ENCODE assay signal across 8 cellular contexts in genomic region chr19:14073925-14074838, GRCh38. TPM values are rescaled to one million over a fixed set of nuclear protein-coding genes. Genes with fewer than 3 reads are reported as not detected.
A peak's percentile ranks its signal among the peaks of the same experiment; 100 is the strongest.
DNase-seq lines count a peak whose midpoint lies in the region; ATAC-seq and TF ChIP-seq lines count a peak whose summit lies in the region.

No MANE protein-coding gene starts in this region.

- H3F3A ChIP-seq in SU-DHL-6 (ENCODE audit: insufficient read depth): no peaks in the 10 kb centered on the region; the same call in 1 of the 2 replicates

- peak overlapping the region; percentile 99 for H3K4me2 ChIP-seq in SU-DHL-6 (ENCODE audit: low read depth, low read length, poor library complexity, severe bottlenecking)

- H3K4me3 ChIP-seq in cardiac muscle cell (peak overlapping the region; percentile 89), SU-DHL-6 (ENCODE audit: insufficient read depth, low read length, poor library complexity, severe bottlenecking) (peak overlapping the region; percentile 58)

- H3K27me3 Mint-ChIP-seq in natural killer cell treated with Interleukin-12 subunit alpha and Interleukin-12 subunit beta and Interleukin-15 and Interleukin-18, amount 100 ng/mL, for 72 hours: no peaks in the 10 kb centered on the region

- peak overlapping the region; percentile 61 for H2AFZ ChIP-seq in SU-DHL-6 (ENCODE audit: low read depth, low read length, severe bottlenecking)

- no peaks in the 10 kb centered on the region for H4K20me1 ChIP-seq in SU-DHL-6 (ENCODE audit: low read depth, low read length)

- H3K4me1 Mint-ChIP-seq in natural killer cell treated with Interleukin-12 subunit alpha and Interleukin-12 subunit beta and Interleukin-15 and Interleukin-18, amount 100 ng/mL, for 72 hours (ENCODE audit: low read depth in 2 of 2): peaks cover 11 to 16% of the 10 kb centered on the region in 2 donors

- DNase-seq in cardiac muscle cell (ENCODE audit: low read depth in 1 of 2, low spot score in 1 of 2) (peak in 1 of 2 donors; percentile 15), Right ventricle myocardium inferior (ENCODE audit: missing footprints) (no peak), epithelial cell of prostate (ENCODE audit: low read depth, low spot score) (no peak), NCI-H2081 treated with DMSO at 0.1 percent for 48 hours (lab: John Stamatoyannopoulos, UW) (no peak), iPS-NIHi7 (ENCODE audit: extremely low spot score) (no peak), NCI-H1048 (lab: John Stamatoyannopoulos, UW) (no peak)
- no peak for DNase-seq in natural killer cell treated with Interleukin-12 subunit alpha and Interleukin-12 subunit beta and Interleukin-15 and Interleukin-18, amount 100 ng/mL, for 72 hours (ENCODE audit: low spot score)

- H3K27me3 ChIP-seq in cardiac muscle cell (peaks cover 14% of the 10 kb centered on the region), SU-DHL-6 (ENCODE audit: low read length) (no peaks in the 10 kb centered on the region)

- H3K9ac ChIP-seq in SU-DHL-6 (ENCODE audit: low read length): peak overlapping the region; percentile 58

- peak overlapping the region; percentile 99 for H3K4me3 Mint-ChIP-seq in natural killer cell treated with Interleukin-12 subunit alpha and Interleukin-12 subunit beta and Interleukin-15 and Interleukin-18, amount 100 ng/mL, for 72 hours

- TF ChIP-seq CTCF in cardiac muscle cell (IDR thresholded peaks at IDR 0.05; ENCODE audit: low read depth, low read length) (no peak), SU-DHL-6 (IDR thresholded peaks at IDR 0.05; ENCODE audit: insufficient read depth, low read length, poor library complexity, severe bottlenecking) (no peak)

- no peak overlapping the region for H3K27ac ChIP-seq in cardiac muscle cell
- H3K27ac ChIP-seq in SU-DHL-6 (ENCODE audit: low read depth, low read length): peak overlapping the region; percentile 43
- peak overlapping the region; percentile 79 for H3K27ac ChIP-seq in epithelial cell of prostate

- peak overlapping the region; percentile 51 to 53 for H3K27ac Mint-ChIP-seq in natural killer cell treated with Interleukin-12 subunit alpha and Interleukin-12 subunit beta and Interleukin-15 and Interleukin-18, amount 100 ng/mL, for 72 hours

- peaks cover 15% of the 10 kb centered on the region for H3K4me1 ChIP-seq in cardiac muscle cell (ENCODE audit: low read depth)

- H3K36me3 ChIP-seq in cardiac muscle cell (no peaks in the 10 kb centered on the region), SU-DHL-6 (ENCODE audit: low read length) (no peaks in the 10 kb centered on the region)

- no peaks in the 10 kb centered on the region for H3K9me3 Mint-ChIP-seq in natural killer cell treated with Interleukin-12 subunit alpha and Interleukin-12 subunit beta and Interleukin-15 and Interleukin-18, amount 100 ng/mL, for 72 hours

- H3K9me3 ChIP-seq in cardiac muscle cell (ENCODE audit: low read depth) (no peaks in the 10 kb centered on the region), SU-DHL-6 (ENCODE audit: insufficient read depth, low read length) (no peaks in the 10 kb centered on the region)

- no peaks in the 10 kb centered on the region for H3K79me2 ChIP-seq in SU-DHL-6 (ENCODE audit: insufficient read depth, low read length)

- no peaks in the 10 kb centered on the region for H3K36me3 Mint-ChIP-seq in natural killer cell treated with Interleukin-12 subunit alpha and Interleukin-12 subunit beta and Interleukin-15 and Interleukin-18, amount 100 ng/mL, for 72 hours

- no peak for ATAC-seq in Right ventricle myocardium inferior
- peak in 1 of 2 donors; percentile 2 for ATAC-seq in natural killer cell treated with Interleukin-12 subunit alpha and Interleukin-12 subunit beta and Interleukin-15 and Interleukin-18, amount 100 ng/mL, for 72 hours

- H3K9me2 ChIP-seq in SU-DHL-6 (replicated peaks; ENCODE audit: insufficient read depth, low read length): no peaks in the 10 kb centered on the region

- intact Hi-C loops in Right ventricle myocardium inferior (cut with DNase I): loop anchor here (2.0 to 10.0 kb wide), 2 partner anchors 69 to 289 kb away; no protein-coding TSS in a partner anchor

RNA-seq across cellular contexts. Expression of gene MISP3, which starts 1.6 kb away (rescaled TPM):
- total RNA-seq in cardiac muscle cell (16.0 and 19.4 TPM in 2 replicates), Right ventricle myocardium inferior (7.3 TPM)
- polyA plus RNA-seq in cardiac muscle cell: 23.2 and 25.6 TPM in 2 replicates
- total RNA-seq in natural killer cell treated with Interleukin-12 subunit alpha and Interleukin-12 subunit beta and Interleukin-15 and Interleukin-18, amount 100 ng/mL, for 72 hours: under 1 TPM; 0.31 to 0.59 TPM

RNA-seq across cellular contexts. Expression of gene C19orf67, which starts 11.4 kb away (rescaled TPM):
- 3.6 and 14.2 TPM in 2 replicates for total RNA-seq in cardiac muscle cell
- polyA plus RNA-seq in cardiac muscle cell: 4.1 and 7.5 TPM in 2 replicates
- total RNA-seq in Right ventricle myocardium inferior: not detected
- not detected for total RNA-seq in natural killer cell treated with Interleukin-12 subunit alpha and Interleukin-12 subunit beta and Interleukin-15 and Interleukin-18, amount 100 ng/mL, for 72 hours

RNA-seq across cellular contexts. Expression of gene PALM3, which starts 12.3 kb away (rescaled TPM):
- total RNA-seq in cardiac muscle cell (0.25 and 0.30 TPM in 2 replicates), Right ventricle myocardium inferior (0.41 TPM)
- polyA plus RNA-seq in cardiac muscle cell: 0.10 and 1.0 TPM in 2 replicates
- not detected for total RNA-seq in natural killer cell treated with Interleukin-12 subunit alpha and Interleukin-12 subunit beta and Interleukin-15 and Interleukin-18, amount 100 ng/mL, for 72 hours

RNA-seq across cellular contexts. Expression of gene SAMD1, which starts 16.4 kb away (rescaled TPM):
- total RNA-seq in cardiac muscle cell: 112 and 158 TPM in 2 replicates
- polyA plus RNA-seq in cardiac muscle cell: 130 and 136 TPM in 2 replicates
- total RNA-seq in Right ventricle myocardium inferior: 60.2 TPM
- 10 to 100 TPM; 45.5 to 54.6 TPM for total RNA-seq in natural killer cell treated with Interleukin-12 subunit alpha and Interleukin-12 subunit beta and Interleukin-15 and Interleukin-18, amount 100 ng/mL, for 72 hours

RNA-seq across cellular contexts. Expression of gene IL27RA, which starts 42.6 kb away (rescaled TPM):
- total RNA-seq in cardiac muscle cell: 4.6 and 7.1 TPM in 2 replicates
- polyA plus RNA-seq in cardiac muscle cell: 4.3 and 17.1 TPM in 2 replicates
- total RNA-seq in Right ventricle myocardium inferior: 5.6 TPM
- total RNA-seq in natural killer cell treated with Interleukin-12 subunit alpha and Interleukin-12 subunit beta and Interleukin-15 and Interleukin-18, amount 100 ng/mL, for 72 hours: 10 to 100 TPM; 34.9 to 44.0 TPM
